In the genomic region with DNA sequence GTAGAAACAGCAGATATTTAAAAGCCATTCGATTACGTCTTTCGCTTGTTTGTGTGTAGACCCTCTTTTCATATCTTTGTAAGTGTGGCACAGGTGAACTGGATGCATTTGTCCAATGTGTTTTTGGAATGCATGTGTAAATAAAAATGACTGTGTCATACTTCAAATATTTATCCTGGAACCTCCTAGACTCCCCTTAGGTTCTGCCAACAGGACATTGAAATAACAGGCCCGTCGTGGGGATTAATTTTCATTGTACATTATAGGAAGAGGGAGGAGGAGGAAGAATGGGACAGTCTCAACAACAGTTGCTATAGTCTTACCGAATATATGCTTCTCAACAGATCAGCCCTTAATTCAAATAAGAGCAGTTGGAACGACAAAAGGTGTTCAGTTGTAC, we compare ENCODE assay signal across 17 cellular contexts.
DNase-seq lines count a peak whose midpoint lies in the region; ATAC-seq and TF ChIP-seq lines count a peak whose summit lies in the region.
"Had no signal": no experiment of that assay in that cellular context is flagged by ENCODE, and none has a peak within 500 bp of the region (broad histone marks: within the 10 kb centered on the region; RNA-seq: fewer than 3 reads in every experiment).

No MANE protein-coding gene starts in this region.

- BruUV-seq in PC-3 (replicated peaks; lab: Mats Ljungman, UMichigan): no TSS peak

- no peaks in the 10 kb centered on the region for H3K9me3 ChIP-seq in PC-3 (ENCODE audit: low read length)
- H3K9me3 ChIP-seq: HAP-1 had no signal

- POLR2A ChIA-PET in PC-3 (lab: Charles Lee; ENCODE audit: unreplicated experiment): no interaction called here

- no peak for DNase-seq in GM23338 (ENCODE audit: low spot score)
- DNase-seq in PC-3: peak; percentile 75
- DNase-seq in left lobe of liver (ENCODE audit: low spot score): no peak
- DNase-seq in kidney glomerular epithelial cell (lab: John Stamatoyannopoulos, UW): no peak
- no peak for DNase-seq in HT-29 (ENCODE audit: low spot score)
- DNase-seq: CD4-positive, alpha-beta T cell; CD8-positive, alpha-beta memory T cell; DMS 273 treated with DMSO at 0.1 percent for 48 hours; DND-41; GOT3; HFFc6 had no signal

- no peak overlapping the region for H3K4me3 Mint-ChIP-seq in GM23338
- H3K4me3 Mint-ChIP-seq: B cell; CD4-positive, alpha-beta T cell; CD8-positive, alpha-beta memory T cell; HFFc6 had no signal

- peaks cover 3% of the 10 kb centered on the region; the same call in 2 of the 3 replicates for H3K9me3 Mint-ChIP-seq in GM23338
- H3K9me3 Mint-ChIP-seq: CD4-positive, alpha-beta T cell had no signal

- H2AFZ ChIP-seq in GM23338 (no peak overlapping the region), PC-3 (ENCODE audit: low read length) (no peak overlapping the region)

- H3K4me2 ChIP-seq in GM23338: peak overlapping the region; percentile 87; the same call in 1 of the 2 replicates
- peak overlapping the region; percentile 1 for H3K4me2 ChIP-seq in PC-3 (ENCODE audit: low read length)
- H3K4me2 ChIP-seq: BLaER1 had no signal

- H3K27ac ChIP-seq in C4-2B (peak overlapping the region; percentile 64), GM23338 (ENCODE audit: low read depth) (no peak overlapping the region), PC-3 (ENCODE audit: low read length) (no peak overlapping the region)
- H3K27ac ChIP-seq: BLaER1 had no signal

- peak overlapping the region; percentile 60; the same call in 1 of the 2 replicates for H3K4me3 ChIP-seq in GM23338
- H3K4me3 ChIP-seq in PC-3 (ENCODE audit: low read length): no peak overlapping the region
- H3K4me3 ChIP-seq: BLaER1, HAP-1 had no signal

- H3F3A ChIP-seq in GM23338 (replicated peaks; ENCODE audit: low read depth) (peaks cover 8% of the 10 kb centered on the region), PC-3 (ENCODE audit: low read length, unreplicated experiment) (no peaks in the 10 kb centered on the region)

- peaks cover 8% of the 10 kb centered on the region; the same call in 1 of the 3 replicates for H3K4me1 Mint-ChIP-seq in GM23338

- H3K27me3 Mint-ChIP-seq in GM23338 (ENCODE audit: insufficient read depth, low read depth, poor library complexity): peaks cover 43% of the 10 kb centered on the region

- H4K20me1 ChIP-seq in GM23338 (replicated peaks; ENCODE audit: insufficient read depth): peaks cover 3% of the 10 kb centered on the region; the same call in 1 of the 2 replicates
- H4K20me1 ChIP-seq in PC-3 (ENCODE audit: low read length): no peaks in the 10 kb centered on the region
- H4K20me1 ChIP-seq: BLaER1 had no signal

- peaks cover 100% of the 10 kb centered on the region for H3K27me3 ChIP-seq in GM23338 (ENCODE audit: insufficient read depth)
- H3K27me3 ChIP-seq in PC-3 (ENCODE audit: low read length): no peaks in the 10 kb centered on the region

- no peaks in the 10 kb centered on the region for H3K36me3 ChIP-seq in GM23338 (ENCODE audit: insufficient read depth)
- no peaks in the 10 kb centered on the region for H3K36me3 ChIP-seq in PC-3 (ENCODE audit: low read depth, low read length)
- H3K36me3 ChIP-seq: BLaER1, HAP-1 had no signal

- intact Hi-C loops in PC-3 (cut with micrococcal nuclease): loop anchor here (1.0 kb wide), 2 partner anchors 22 to 78 kb away; no protein-coding TSS in a partner anchor

- no peaks in the 10 kb centered on the region for H3K79me2 ChIP-seq in GM23338 (replicated peaks; ENCODE audit: insufficient read depth)
- no peaks in the 10 kb centered on the region for H3K79me2 ChIP-seq in PC-3 (ENCODE audit: low read length)

- ATAC-seq in GM23338: no peak
- peak; percentile 98 for ATAC-seq in PC-3
- ATAC-seq in left lobe of liver: peak; percentile 38
- ATAC-seq in GM18858 (IDR thresholded peaks at IDR 0.05; ENCODE audit: unreplicated experiment): no peak

- H3K9ac ChIP-seq in PC-3 (ENCODE audit: low read length): no peak overlapping the region
- H3K9ac ChIP-seq: BLaER1 had no signal

- H3K4me1 ChIP-seq in GM23338 (ENCODE audit: insufficient read depth): peaks cover 35% of the 10 kb centered on the region
- peaks cover 13% of the 10 kb centered on the region for H3K4me1 ChIP-seq in PC-3 (ENCODE audit: insufficient read depth, low read length)
- H3K4me1 ChIP-seq: BLaER1, HAP-1 had no signal

- H3K9me2 ChIP-seq in GM23338 (ENCODE audit: insufficient read depth) (no peaks in the 10 kb centered on the region), PC-3 (replicated peaks; ENCODE audit: low read length) (no peaks in the 10 kb centered on the region)

- peaks cover 2% of the 10 kb centered on the region; the same call in 1 of the 3 replicates for H3K36me3 Mint-ChIP-seq in GM23338 (ENCODE audit: low read depth)

- CTCF ChIA-PET in PC-3 (lab: Charles Lee): no interaction called here

- TF ChIP-seq CTCF in C4-2B (conservative IDR thresholded peaks at IDR 0.05) (no peak), GM23338 (conservative IDR thresholded peaks at IDR 0.05; ENCODE audit: low read depth in 2 of 2) (no peak), PC-3 (conservative IDR thresholded peaks at IDR 0.05; ENCODE audit: low read depth, low read length) (no peak)

- no peak overlapping the region for H3K27ac Mint-ChIP-seq in GM23338
- H3K27ac Mint-ChIP-seq: B cell; CD14-positive monocyte; CD4-positive, alpha-beta T cell; CD8-positive, alpha-beta memory T cell; HFFc6 had no signal

TF ChIP-seq in GM23338, 12 proteins besides CTCF, POLR2A, EP300 and RAD21:
- TF ChIP-seq ZNF114 (CRISPR knock-in tag; IDR thresholded peaks at IDR 0.05) (no peak), EZH2 (IDR thresholded peaks at IDR 0.05; ENCODE audit: low read depth, unreplicated experiment) (peak; percentile 47)

Comparison
In these comparisons a context has a peak if more than half of its experiments do, and no peak if none do; other contexts are left out.
1. ATAC-seq: peak in PC-3 (single experiment) and left lobe of liver (single experiment); none in GM23338 (single experiment) and GM18858 (single experiment).